In genomic region chr18:52339891-52340371, GRCh38 we compare ENCODE assay signal across 9 cellular contexts. TPM values are rescaled to one million over a fixed set of nuclear protein-coding genes. Genes with fewer than 3 reads are reported as not detected.
DNase-seq lines count a peak whose midpoint lies in the region; ATAC-seq, FAIRE-seq and TF ChIP-seq lines count a peak whose summit lies in the region.
"Had no signal": no experiment of that assay in that cellular context is flagged by ENCODE, and none has a peak within 500 bp of the region (broad histone marks: within the 10 kb centered on the region; RNA-seq: fewer than 3 reads in every experiment).

DCC (plus strand) TSS chr18:52340197; CDS start chr18:52340788, 591 bp downstream.

- H3K36me3 ChIP-seq in keratinocyte (ENCODE audit: control insufficient read depth in 2 of 2, extremely low read depth in 1 of 2, insufficient read depth in 2 of 2, low read length in 2 of 2) (no peaks in the 10 kb centered on the region), thoracic aorta (no peaks in the 10 kb centered on the region)

- H3K36me3 Mint-ChIP-seq in activated CD8-positive, alpha-beta memory T cell treated with anti-CD3 and anti-CD28 coated beads, Interleukin-2, amount 10 ng/mL, durations not matched to agents 7 days and 5 days = no peaks in the 10 kb centered on the region

- no peaks in the 10 kb centered on the region for H3K9me1 ChIP-seq in keratinocyte (ENCODE audit: control insufficient read depth, extremely low read depth, insufficient read depth, low read length)

- H3K79me2 ChIP-seq in keratinocyte (ENCODE audit: control insufficient read depth, insufficient read depth, low read length) = no peaks in the 10 kb centered on the region

- H3K4me3 Mint-ChIP-seq in activated CD8-positive, alpha-beta memory T cell treated with anti-CD3 and anti-CD28 coated beads, Interleukin-2, amount 10 ng/mL, durations not matched to agents 7 days and 5 days = no peak within 1 kb of the TSS

- POLR2A ChIA-PET in GM10248 (lab: Yijun Ruan, JAX) = no interaction called here

- CTCF ChIA-PET in GM10248 (lab: Yijun Ruan, JAX) = interaction anchor here (1.2 to 2.4 kb wide), 3 partner anchors 12 to 69 kb away, joined by 3 to 8 read pairs (median 3); no protein-coding TSS in a partner anchor
- CTCF ChIA-PET in activated CD8-positive, alpha-beta memory T cell treated with anti-CD3 and anti-CD28 coated beads, Interleukin-2, amount 10 ng/mL, durations not matched to agents 7 days and 5 days (lab: Charles Lee) = no interaction called here

- H3K4me1 Mint-ChIP-seq in activated CD8-positive, alpha-beta memory T cell treated with anti-CD3 and anti-CD28 coated beads, Interleukin-2, amount 10 ng/mL, durations not matched to agents 7 days and 5 days = no peaks in the 10 kb centered on the region

- in situ Hi-C loops in astrocyte of the cerebellum (cut with HindIII; ENCODE audit: low sequenced_read_pairs) = no loop called here

- H2AFZ ChIP-seq in keratinocyte (ENCODE audit: control insufficient read depth, low read length) = peak within 1 kb of the TSS; percentile 51

- TF ChIP-seq CTCF in GM10248 (IDR thresholded peaks at IDR 0.05; ENCODE audit: control extremely low read depth, extremely low read depth, low read depth, missing control alignments) (peak; percentile 45), astrocyte of the cerebellum (IDR thresholded peaks at IDR 0.05; ENCODE audit: low read depth, low read length, missing control alignments) (peak; percentile 71), keratinocyte (optimal IDR thresholded peaks at IDR 0.05 in 1 of 3, IDR thresholded peaks at IDR 0.05 in 1 of 3, conservative IDR thresholded peaks at IDR 0.05 in 1 of 3; ENCODE audit: extremely low read depth in 1 of 3, insufficient read depth in 2 of 3, low read length in 3 of 3) (peak in 2 of 3 experiments; percentile 59 to 68), thoracic aorta (IDR thresholded peaks at IDR 0.05) (peak; percentile 32)

- peaks cover 37% of the 10 kb centered on the region for H3K27me3 ChIP-seq in keratinocyte (ENCODE audit: control insufficient read depth, extremely low read depth, insufficient read depth, low read length)
- peaks cover 4% of the 10 kb centered on the region for H3K27me3 ChIP-seq in thoracic aorta (replicated peaks; ENCODE audit: insufficient read depth)

- H3K4me2 ChIP-seq in keratinocyte (ENCODE audit: control insufficient read depth, extremely low read depth, insufficient read depth, low read depth, low read length) = peak within 1 kb of the TSS; percentile 41

- H3K27me3 Mint-ChIP-seq in activated CD8-positive, alpha-beta memory T cell treated with anti-CD3 and anti-CD28 coated beads, Interleukin-2, amount 10 ng/mL, durations not matched to agents 7 days and 5 days = peaks cover 30% of the 10 kb centered on the region

- no peaks in the 10 kb centered on the region for H3K9me3 Mint-ChIP-seq in activated CD8-positive, alpha-beta memory T cell treated with anti-CD3 and anti-CD28 coated beads, Interleukin-2, amount 10 ng/mL, durations not matched to agents 7 days and 5 days (ENCODE audit: low read depth)

- DNase-seq in GM10248 (ENCODE audit: extremely low spot score) (peak; percentile 28), NCI-H1092 treated with DMSO at 0.1 percent for 48 hours (lab: John Stamatoyannopoulos, UW) (peak; percentile 82), astrocyte of the cerebellum (ENCODE audit: low read depth) (peak; percentile 45), keratinocyte (ENCODE audit: low read depth, low spot score) (no peak), thoracic aorta (ENCODE audit: low spot score) (no peak), GF-D8 (lab: John Stamatoyannopoulos, UW) (no peak)
- DNase-seq in activated CD8-positive, alpha-beta memory T cell treated with anti-CD3 and anti-CD28 coated beads, Interleukin-2, amount 10 ng/mL, durations not matched to agents 7 days and 5 days = no peak

- dilution Hi-C loops in keratinocyte (cut with MboI; ENCODE audit: extremely low pct_ligation_motif_present, low sequenced_read_pairs) = no loop called here

- H3K4me3 ChIP-seq in astrocyte of the cerebellum (ENCODE audit: low read depth, low read length) (peak within 1 kb of the TSS; percentile 46), keratinocyte (ENCODE audit: control insufficient read depth in 2 of 3, extremely low read depth in 1 of 3, insufficient read depth in 2 of 3, low read depth in 1 of 3, low read length in 3 of 3) (peak within 1 kb of the TSS in 1 of 3 experiments; percentile 29), thoracic aorta (peak within 1 kb of the TSS; percentile 51)

- H3K27ac Mint-ChIP-seq in activated CD8-positive, alpha-beta memory T cell treated with anti-CD3 and anti-CD28 coated beads, Interleukin-2, amount 10 ng/mL, durations not matched to agents 7 days and 5 days = no peak within 1 kb of the TSS

- no peak within 1 kb of the TSS for H3K27ac ChIP-seq in keratinocyte (ENCODE audit: control insufficient read depth, insufficient read depth, low read length)
- H3K27ac ChIP-seq in thoracic aorta = no peak within 1 kb of the TSS

- ATAC-seq in thoracic aorta (ENCODE audit: insufficient number of reproducible peaks, low FRiP score, low read depth) = no peak
- no peak for ATAC-seq in GM19467 (IDR thresholded peaks at IDR 0.05; ENCODE audit: unreplicated experiment)
- no peak for ATAC-seq in activated CD8-positive, alpha-beta memory T cell treated with anti-CD3 and anti-CD28 coated beads, Interleukin-2, amount 10 ng/mL, durations not matched to agents 7 days and 5 days

- no peaks in the 10 kb centered on the region for H3K4me1 ChIP-seq in keratinocyte (ENCODE audit: control insufficient read depth, extremely low read depth, insufficient read depth, low read length)
- peaks cover 0 to 9% of the 10 kb centered on the region in 2 donors for H3K4me1 ChIP-seq in thoracic aorta (ENCODE audit: control insufficient read depth in 1 of 2, low read depth in 2 of 2)

- H3K9ac ChIP-seq in keratinocyte (ENCODE audit: control insufficient read depth, extremely low read depth, insufficient read depth, low read length) = no peak within 1 kb of the TSS

- no peak for FAIRE-seq in keratinocyte (lab: Jason Lieb, UNC)

- no peaks in the 10 kb centered on the region for H3K9me3 ChIP-seq in keratinocyte (ENCODE audit: control insufficient read depth, low read depth, low read length)
- H3K9me3 ChIP-seq in thoracic aorta = no peaks in the 10 kb centered on the region

- H4K20me1 ChIP-seq in keratinocyte (ENCODE audit: control insufficient read depth, extremely low read depth, insufficient read depth, low read length) = no peaks in the 10 kb centered on the region

RNA-seq across cellular contexts. Expression of gene DCC, which starts in this region (rescaled TPM):
- not detected in 3 replicates for polyA plus RNA-seq in keratinocyte
- not detected for polyA plus RNA-seq in keratinocyte (2011; ENCODE audit: low read depth)
- polyA plus RNA-seq in keratinocyte (2011; cell fraction: cytosol; rRNA removed) = not detected in 2 replicates
- polyA plus RNA-seq in keratinocyte (2011; cell fraction: nucleus; rRNA removed) = not detected in 2 replicates
- polyA plus RNA-seq in keratinocyte (2012; ENCODE audit: low replicate concordance) = not detected in 2 replicates
- 0.16 TPM in 1 of 3 replicates, not detected in the others for polyA minus RNA-seq in keratinocyte
- polyA minus RNA-seq in keratinocyte (2011; cell fraction: cytosol; rRNA and poly(A)+ RNA removed) = not detected
- polyA minus RNA-seq in keratinocyte (2011; cell fraction: nucleus; rRNA and poly(A)+ RNA removed) = not detected in 2 replicates
- not detected for total RNA-seq in thoracic aorta
- not detected for total RNA-seq in activated CD8-positive, alpha-beta memory T cell treated with anti-CD3 and anti-CD28 coated beads, Interleukin-2, amount 10 ng/mL, durations not matched to agents 7 days and 5 days
- total RNA-seq: lung microvascular endothelial cell had no signal

Comparison
In these comparisons a context has a peak if more than half of its experiments do, and no peak if none do; other contexts are left out.
1. DNase-seq: peak in GM10248 (single experiment), NCI-H1092 treated with DMSO at 0.1 percent for 48 hours (single experiment) and astrocyte of the cerebellum (single experiment); none in keratinocyte (single experiment), thoracic aorta (single experiment), GF-D8 (single experiment) and activated CD8-positive, alpha-beta memory T cell treated with anti-CD3 and anti-CD28 coated beads, Interleukin-2, amount 10 ng/mL, durations not matched to agents 7 days and 5 days (single experiment).
2. Peak in every context shown above with its lines, with median percentiles within 50 percentile points of each other: CTCF ChIP-seq.